Comparison of ENCODE assay signal across 25 cellular contexts in genomic region chr7:8509601-8510000, GRCh38.
"Had no signal": no experiment of that assay in that cellular context is flagged by ENCODE, and none has a peak within 500 bp of the region (broad histone marks: within the 10 kb centered on the region; RNA-seq: fewer than 3 reads in every experiment).

No MANE protein-coding gene starts in this region.

- H3K9me3 ChIP-seq: colonic mucosa, esophagus muscularis mucosa, esophagus squamous epithelium, gastrocnemius medialis, gastroesophageal sphincter had no signal

- H3K27me3 Mint-ChIP-seq: dendritic cell treated with granulocyte-macrophage colony-stimulating factor and Interleukin-4, amounts not matched to agents 40 ng/mL and 50 ng/mL, for 4 days; effector memory CD8-positive, alpha-beta T cell had no signal

- ATAC-seq: effector memory CD8-positive, alpha-beta T cell; esophagus mucosa; foreskin keratinocyte; gastrocnemius medialis; gastroesophageal sphincter; heart left ventricle; heart right ventricle had no signal

- H3K27me3 ChIP-seq: colonic mucosa, esophagus squamous epithelium, foreskin keratinocyte, gastrocnemius medialis, gastroesophageal sphincter, heart right ventricle had no signal

- H3K4me1 ChIP-seq: colonic mucosa, esophagus muscularis mucosa, esophagus squamous epithelium, foreskin keratinocyte, gastrocnemius medialis, gastroesophageal sphincter, heart left ventricle, heart right ventricle had no signal

- H3K4me3 ChIP-seq: colonic mucosa, coronary artery, dorsolateral prefrontal cortex, esophagus muscularis mucosa, esophagus squamous epithelium, gastrocnemius medialis, gastroesophageal sphincter, heart left ventricle, heart right ventricle had no signal

- H3K27ac ChIP-seq: colonic mucosa, coronary artery, dorsolateral prefrontal cortex, epithelial cell of prostate, esophagus muscularis mucosa, esophagus squamous epithelium, foreskin keratinocyte, gastrocnemius medialis, gastroesophageal sphincter, heart left ventricle, heart right ventricle had no signal

- H3K4me3 Mint-ChIP-seq: dendritic cell treated with granulocyte-macrophage colony-stimulating factor and Interleukin-4, amounts not matched to agents 40 ng/mL and 50 ng/mL, for 4 days; effector memory CD8-positive, alpha-beta T cell; endodermal cell had no signal

- DNase-seq: colonic mucosa; cortex of kidney; dermis blood vessel endothelial cell; dorsolateral prefrontal cortex; effector CD4-positive, alpha-beta T cell; effector CD8-positive, alpha-beta T cell; effector memory CD4-positive, alpha-beta T cell; effector memory CD8-positive, alpha-beta T cell; endodermal cell; erythroblast; esophagus squamous epithelium; foreskin fibroblast; foreskin keratinocyte; foreskin melanocyte; gastrocnemius medialis; glutamatergic neuron; head of caudate nucleus; heart left ventricle; heart right ventricle had no signal

- H3K36me3 ChIP-seq: colonic mucosa, esophagus muscularis mucosa, esophagus squamous epithelium, gastrocnemius medialis, gastroesophageal sphincter, heart left ventricle, heart right ventricle had no signal

- H3K9me3 Mint-ChIP-seq: dendritic cell treated with granulocyte-macrophage colony-stimulating factor and Interleukin-4, amounts not matched to agents 40 ng/mL and 50 ng/mL, for 4 days; effector memory CD8-positive, alpha-beta T cell; endodermal cell had no signal

- H3K27ac Mint-ChIP-seq: dendritic cell treated with granulocyte-macrophage colony-stimulating factor and Interleukin-4, amounts not matched to agents 40 ng/mL and 50 ng/mL, for 4 days; effector memory CD8-positive, alpha-beta T cell; endodermal cell had no signal
